ENCODE assay signal across 15 cellular contexts in genomic region chr3:20064796-20065564, GRCh38. TPM values are rescaled to one million over a fixed set of nuclear protein-coding genes. Genes with fewer than 3 reads are reported as not detected.
DNase-seq lines count a peak whose midpoint lies in the region; TF ChIP-seq lines count a peak whose summit lies in the region.
"Had no signal": no experiment of that assay in that cellular context is flagged by ENCODE, and none has a peak within 500 bp of the region (broad histone marks: within the 10 kb centered on the region; RNA-seq: fewer than 3 reads in every experiment).

No MANE protein-coding gene starts in this region.

- peaks cover 37% of the 10 kb centered on the region; the same call in 1 of the 2 replicates for H3K79me2 ChIP-seq in OCI-LY7 (ENCODE audit: insufficient read depth, low read depth, low read length)

- TF ChIP-seq POLR2A in spleen (IDR thresholded peaks at IDR 0.05): no peak

- POLR2A ChIA-PET in A673 (lab: Charles Lee; ENCODE audit: low non-redundant PET): no interaction called here
- POLR2A ChIA-PET in RWPE1 (lab: Yijun Ruan, JAX; ENCODE audit: low non-redundant PET): no interaction called here
- POLR2A ChIA-PET in OCI-LY7 (lab: Charles Lee): interaction anchor here (0.6 to 0.8 kb wide), 4 partner anchors 54 to 629 kb away, joined by 3 read pairs; no protein-coding TSS in a partner anchor

- intact Hi-C loops in A673 (cut with micrococcal nuclease; ENCODE audit: unreplicated experiment) (no loop called here), left ventricle myocardium inferior (cut with micrococcal nuclease) (no loop called here), spleen (cut with DNase I; ENCODE audit: low total_unique reads) (no loop called here), OCI-LY7 (cut with micrococcal nuclease; ENCODE audit: unreplicated experiment) (no loop called here)

- no peak overlapping the region for H2AFZ ChIP-seq in OCI-LY7 (ENCODE audit: low read length)

- TF ChIP-seq CTCF in A673 (conservative IDR thresholded peaks at IDR 0.05; ENCODE audit: low read depth, low read length) (no peak), RWPE1 (conservative IDR thresholded peaks at IDR 0.05; ENCODE audit: low read depth) (no peak), left ventricle myocardium inferior (IDR thresholded peaks at IDR 0.05; ENCODE audit: borderline replicate concordance) (no peak), spleen (IDR thresholded peaks at IDR 0.05 in 8 of 11, conservative IDR thresholded peaks at IDR 0.05 in 3 of 11) (no peak), OCI-LY7 (conservative IDR thresholded peaks at IDR 0.05; ENCODE audit: low read length) (no peak)

- H3K27me3 ChIP-seq in A673 (replicated peaks; ENCODE audit: insufficient read depth, low read depth, low read length, poor library complexity) (no peaks in the 10 kb centered on the region), left ventricle myocardium inferior (ENCODE audit: low read depth) (no peaks in the 10 kb centered on the region), spleen (replicated peaks in 1 of 7) (no peaks in the 10 kb centered on the region)

- H3K27ac ChIP-seq in A673 (ENCODE audit: low read depth, low read length, poor library complexity, severe bottlenecking) (no peak overlapping the region), RWPE1 (peak overlapping the region; percentile 42; the same call in 1 of the 2 replicates), left ventricle myocardium inferior (replicated peaks) (peak overlapping the region; percentile 48), spleen (no peak overlapping the region), OCI-LY7 (ENCODE audit: low read depth, low read length, poor library complexity, severe bottlenecking) (no peak overlapping the region)
- H3K27ac ChIP-seq: coronary artery had no signal

- H3K36me3 ChIP-seq in A673 (ENCODE audit: insufficient read depth, low read length, poor library complexity, severe bottlenecking) (no peaks in the 10 kb centered on the region), left ventricle myocardium inferior (no peaks in the 10 kb centered on the region), spleen (peaks cover 0 to 3% (median 0%) of the 10 kb centered on the region in 6 donors), OCI-LY7 (ENCODE audit: insufficient read depth, low read length) (0 out of 2 replicates have a peak, but pooled peaks cover 2% of the 10 kb centered on the region)

- CTCF ChIA-PET in A673 (lab: Charles Lee) (no interaction called here), RWPE1 (lab: Yijun Ruan, JAX) (no interaction called here), OCI-LY7 (lab: Charles Lee; ENCODE audit: unreplicated experiment) (no interaction called here)

- BruUV-seq in A673 (replicated peaks; lab: Mats Ljungman, UMichigan) (no TSS peak), OCI-LY7 (replicated peaks; lab: Mats Ljungman, UMichigan) (no TSS peak)

- 68 to 83% (median 78%) methylated on average over 5 of the region's 5 CpGs for WGBS in spleen, 5 donors

- H3K4me1 ChIP-seq in A673 (ENCODE audit: insufficient read depth, low read length, poor library complexity, severe bottlenecking) (peaks cover 5% of the 10 kb centered on the region), left ventricle myocardium inferior (peaks cover 82% of the 10 kb centered on the region), spleen (peaks cover 0 to 73% (median 25%) of the 10 kb centered on the region in 6 donors), OCI-LY7 (ENCODE audit: insufficient read depth, low read length, poor library complexity, severe bottlenecking) (peaks cover 6% of the 10 kb centered on the region)

- no peaks in the 10 kb centered on the region for H3K9me2 ChIP-seq in OCI-LY7 (ENCODE audit: insufficient read depth, low read length)

- no peak overlapping the region for H3K4me2 ChIP-seq in OCI-LY7 (ENCODE audit: low read length)

- H3K9me3 ChIP-seq in A673 (ENCODE audit: low read depth, low read length, poor library complexity, severe bottlenecking): no peaks in the 10 kb centered on the region
- H3K9me3 ChIP-seq in left ventricle myocardium inferior (replicated peaks): no peaks in the 10 kb centered on the region
- H3K9me3 ChIP-seq in spleen: no peaks in the 10 kb centered on the region
- H3K9me3 ChIP-seq in OCI-LY7 (ENCODE audit: low read length): no peaks in the 10 kb centered on the region

- H4K20me1 ChIP-seq in OCI-LY7 (ENCODE audit: insufficient read depth, low read length): no peaks in the 10 kb centered on the region

- no peak overlapping the region for H3K4me3 ChIP-seq in A673 (ENCODE audit: low read depth, low read length, poor library complexity, severe bottlenecking)
- H3K4me3 ChIP-seq in left ventricle myocardium inferior: no peak overlapping the region
- no peak overlapping the region for H3K4me3 ChIP-seq in spleen
- no peak overlapping the region for H3K4me3 ChIP-seq in OCI-LY7 (ENCODE audit: low read depth, low read length, poor library complexity, severe bottlenecking)
- H3K4me3 ChIP-seq: coronary artery had no signal

- DNase-seq in A673 (ENCODE audit: low spot score) (peak; percentile 11), ELF-1 (ENCODE audit: low read depth, low spot score) (peak; percentile 20), RWPE1 (ENCODE audit: low spot score) (no peak), left ventricle myocardium inferior (no peak), OCI-M1 (lab: John Stamatoyannopoulos, UW) (no peak), spleen (no peak), OCI-LY7 (ENCODE audit: low spot score) (no peak), midbrain (lab: John Stamatoyannopoulos, UW) (no peak)
- DNase-seq: activated CD4-positive, alpha-beta T cell treated with anti-CD3 and anti-CD28 coated beads, Interleukin-2, amount 10 ng/mL, durations not matched to agents 7 days and 5 days; DND-41; NCI-H2029; stimulated activated CD4-positive, alpha-beta T cell treated with anti-CD3 and anti-CD28 coated beads, Interleukin-1b, Interleukin-23, amount 100 ng/mL, for 48 hours had no signal

RNA-seq across cellular contexts. Expression of gene KAT2B, which starts 24.7 kb away (rescaled TPM):
- total RNA-seq in A673 (2021) (4.6 and 5.4 TPM in 2 replicates), left ventricle myocardium inferior (94.3 TPM), spleen (10 to 100 TPM; 39.1 to 64.3 (median 58.0) TPM), OCI-LY7 (2022) (32.9 and 33.4 TPM in 2 replicates)
- 10 to 100 TPM; 13.6 to 17.6 (median 14.9) TPM for polyA plus RNA-seq in spleen
- total RNA-seq in OCI-LY7 (2014; rRNA removed; shearing (Covaris generic)): 19.2 and 24.2 TPM in 2 replicates

RNA-seq across cellular contexts. Expression of gene PP2D1, which starts 52.9 kb away (rescaled TPM):
- total RNA-seq in A673 (2021): not detected in 2 replicates
- total RNA-seq in left ventricle myocardium inferior: not detected
- not detected for total RNA-seq in spleen
- polyA plus RNA-seq in spleen: not detected
- not detected in 2 replicates for total RNA-seq in OCI-LY7 (2014; rRNA removed; shearing (Covaris generic))
- total RNA-seq in OCI-LY7 (2022): not detected in 2 replicates
- total RNA-seq: activated CD4-positive, alpha-beta T cell treated with anti-CD3 and anti-CD28 coated beads, Interleukin-2, amount 10 ng/mL, durations not matched to agents 7 days and 5 days; HepG2; progenitor cell of endocrine pancreas had no signal
- polyA plus RNA-seq: HepG2 had no signal

Comparison
In these comparisons a context has a peak if more than half of its experiments do, and no peak if none do; other contexts are left out.
1. DNase-seq: peak in A673 (single experiment) and ELF-1 (single experiment); none in RWPE1 (single experiment), left ventricle myocardium inferior (single experiment), OCI-M1 (single experiment), spleen (single experiment), OCI-LY7 (single experiment) and midbrain (single experiment).
2. H3K27ac ChIP-seq: peak in RWPE1 (single experiment) and left ventricle myocardium inferior (single experiment); none in A673 (single experiment), spleen (0 of 8) and OCI-LY7 (single experiment).